20 cellular contexts compared by ENCODE assay signal in the genomic region with DNA sequence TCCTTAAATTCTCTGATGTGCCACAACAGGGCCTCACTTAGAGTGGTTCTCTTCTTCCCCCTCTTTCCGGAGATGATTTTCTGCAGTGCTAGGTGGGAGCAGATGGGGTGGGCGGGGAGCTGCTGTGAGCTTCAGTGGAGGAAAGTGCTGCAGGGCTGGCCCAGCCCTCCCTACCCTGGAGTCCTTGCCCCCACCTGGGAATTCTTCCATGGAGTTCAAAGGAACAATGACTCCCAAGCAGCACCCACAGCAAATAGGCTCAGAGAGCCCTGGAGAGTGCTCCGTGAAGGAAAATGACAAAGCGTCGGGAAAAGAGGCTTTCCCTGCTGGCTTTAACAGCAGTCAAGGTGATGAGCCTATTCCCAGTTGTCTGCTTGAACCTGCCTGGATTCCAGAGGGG. TPM values are rescaled to one million over a fixed set of nuclear protein-coding genes. Genes with fewer than 3 reads are reported as not detected.
DNase-seq lines count a peak whose midpoint lies in the region; ATAC-seq and TF ChIP-seq lines count a peak whose summit lies in the region.
"Had no signal": no experiment of that assay in that cellular context is flagged by ENCODE, and none has a peak within 500 bp of the region (broad histone marks: within the 10 kb centered on the region; RNA-seq: fewer than 3 reads in every experiment).

No MANE protein-coding gene starts in this region.

- H3K4me3 Mint-ChIP-seq in GM23338 (no peak overlapping the region), osteocyte (ENCODE audit: unreplicated experiment) (no peak overlapping the region)

- H3K36me3 ChIP-seq in GM23338 (ENCODE audit: insufficient read depth) = no peaks in the 10 kb centered on the region
- no peaks in the 10 kb centered on the region for H3K36me3 ChIP-seq in suprapubic skin
- H3K36me3 ChIP-seq: BE2C, SJCRH30 had no signal

- no peaks in the 10 kb centered on the region for H3F3A ChIP-seq in GM23338 (replicated peaks; ENCODE audit: low read depth)

- peaks cover 3% of the 10 kb centered on the region for H3K27me3 Mint-ChIP-seq in GM23338 (ENCODE audit: insufficient read depth, low read depth, poor library complexity)
- peaks cover 17% of the 10 kb centered on the region for H3K27me3 Mint-ChIP-seq in osteocyte (ENCODE audit: unreplicated experiment)

- no peaks in the 10 kb centered on the region for H3K9me3 ChIP-seq in suprapubic skin
- H3K9me3 ChIP-seq: BE2C, SJCRH30 had no signal

- H3K4me1 ChIP-seq in GM23338 (ENCODE audit: insufficient read depth) (no peaks in the 10 kb centered on the region), suprapubic skin (peaks cover 7% of the 10 kb centered on the region)
- H3K4me1 ChIP-seq: BE2C, SJCRH30 had no signal

- H3K4me1 Mint-ChIP-seq in GM23338 = no peaks in the 10 kb centered on the region
- no peaks in the 10 kb centered on the region for H3K4me1 Mint-ChIP-seq in osteocyte (ENCODE audit: unreplicated experiment)

- TF ChIP-seq CTCF in GM23338 (conservative IDR thresholded peaks at IDR 0.05; ENCODE audit: low read depth in 2 of 2) (no peak), osteocyte (IDR thresholded peaks at IDR 0.05) (no peak), suprapubic skin (IDR thresholded peaks at IDR 0.05) (no peak)

- H3K4me2 ChIP-seq in GM23338 = no peak overlapping the region

- TF ChIP-seq POLR2A in suprapubic skin (IDR thresholded peaks at IDR 0.05) = no peak

- H3K27ac Mint-ChIP-seq in GM23338 (no peak overlapping the region), osteocyte (ENCODE audit: unreplicated experiment) (no peak overlapping the region)

- H3K79me2 ChIP-seq in GM23338 (replicated peaks; ENCODE audit: insufficient read depth) = no peaks in the 10 kb centered on the region

- H3K27ac ChIP-seq in GM23338 (ENCODE audit: low read depth) (no peak overlapping the region), suprapubic skin (no peak overlapping the region)
- H3K27ac ChIP-seq: SJCRH30 had no signal

- H3K4me3 ChIP-seq in GM23338 = no peak overlapping the region
- H3K4me3 ChIP-seq in suprapubic skin = no peak overlapping the region
- H3K4me3 ChIP-seq: GM12878, SJCRH30 had no signal

- H3K36me3 Mint-ChIP-seq in GM23338 (ENCODE audit: low read depth) (no peaks in the 10 kb centered on the region), osteocyte (ENCODE audit: unreplicated experiment) (no peaks in the 10 kb centered on the region)

- H2AFZ ChIP-seq in GM23338 = no peak overlapping the region

- DNase-seq in GM23338 (ENCODE audit: low spot score) (no peak), NCI-H1694 treated with DMSO at 0.1 percent for 48 hours (lab: John Stamatoyannopoulos, UW) (peak; percentile 25), NCI-H82 treated with DMSO at 0.1 percent for 48 hours (lab: John Stamatoyannopoulos, UW; ENCODE audit: unreplicated experiment) (peak; percentile 1), osteocyte (ENCODE audit: extremely low spot score, unreplicated experiment) (peak; percentile 63), suprapubic skin (ENCODE audit: low spot score in 2 of 2) (no peak), DMS153 treated with DMSO at 0.1 percent for 48 hours (lab: John Stamatoyannopoulos, UW; ENCODE audit: unreplicated experiment) (no peak)
- DNase-seq: BE2C, DND-41, HCEC 1CT, KG1, NCI-H1092, NCI-H1436, NCI-H2029, NCI-H446, NCI-H748 treated with DMSO at 0.1 percent for 48 hours, SJCRH30, T-helper 1 cell had no signal

- no peaks in the 10 kb centered on the region for H4K20me1 ChIP-seq in GM23338 (replicated peaks; ENCODE audit: insufficient read depth)

- H3K9me2 ChIP-seq in GM23338 (ENCODE audit: insufficient read depth) = no peaks in the 10 kb centered on the region; the same call in 1 of the 2 replicates

- no peaks in the 10 kb centered on the region for H3K27me3 ChIP-seq in GM23338 (ENCODE audit: insufficient read depth)
- H3K27me3 ChIP-seq in suprapubic skin = peaks cover 10% of the 10 kb centered on the region
- H3K27me3 ChIP-seq: BE2C, SJCRH30 had no signal

- WGBS in suprapubic skin = 60% methylated on average over 5 of the region's 5 CpGs

- no peaks in the 10 kb centered on the region for H3K9me3 Mint-ChIP-seq in GM23338
- H3K9me3 Mint-ChIP-seq in osteocyte (ENCODE audit: unreplicated experiment) = no peaks in the 10 kb centered on the region

- TF ChIP-seq EP300 in suprapubic skin (IDR thresholded peaks at IDR 0.05) = no peak

- ATAC-seq in GM23338 (peak; percentile 35; the same call in 1 of the 3 replicates), GM21825 (IDR thresholded peaks at IDR 0.05; ENCODE audit: unreplicated experiment) (no peak)
- ATAC-seq: GM12878 had no signal

TF ChIP-seq in GM23338, 12 proteins besides CTCF, POLR2A, EP300 and RAD21 (continues in another document):
- TF ChIP-seq STAT1 (IDR thresholded peaks at IDR 0.05; ENCODE audit: unreplicated experiment) (no peak), POLR2AphosphoS5 (IDR thresholded peaks at IDR 0.05; ENCODE audit: low read depth) (no peak), CREB1 (CRISPR knock-in tag; IDR thresholded peaks at IDR 0.05; ENCODE audit: low read depth) (no peak), ZNF114 (CRISPR knock-in tag; IDR thresholded peaks at IDR 0.05) (no peak), NANOG (IDR thresholded peaks at IDR 0.05; ENCODE audit: borderline replicate concordance) (no peak), ZNF331 (CRISPR knock-in tag; IDR thresholded peaks at IDR 0.05; ENCODE audit: low read depth) (no peak), EZH2 (IDR thresholded peaks at IDR 0.05; ENCODE audit: low read depth, unreplicated experiment) (no peak), EZH2phosphoT487 (IDR thresholded peaks at IDR 0.05; ENCODE audit: unreplicated experiment) (no peak)
- TF ChIP-seq, protein P1, sequence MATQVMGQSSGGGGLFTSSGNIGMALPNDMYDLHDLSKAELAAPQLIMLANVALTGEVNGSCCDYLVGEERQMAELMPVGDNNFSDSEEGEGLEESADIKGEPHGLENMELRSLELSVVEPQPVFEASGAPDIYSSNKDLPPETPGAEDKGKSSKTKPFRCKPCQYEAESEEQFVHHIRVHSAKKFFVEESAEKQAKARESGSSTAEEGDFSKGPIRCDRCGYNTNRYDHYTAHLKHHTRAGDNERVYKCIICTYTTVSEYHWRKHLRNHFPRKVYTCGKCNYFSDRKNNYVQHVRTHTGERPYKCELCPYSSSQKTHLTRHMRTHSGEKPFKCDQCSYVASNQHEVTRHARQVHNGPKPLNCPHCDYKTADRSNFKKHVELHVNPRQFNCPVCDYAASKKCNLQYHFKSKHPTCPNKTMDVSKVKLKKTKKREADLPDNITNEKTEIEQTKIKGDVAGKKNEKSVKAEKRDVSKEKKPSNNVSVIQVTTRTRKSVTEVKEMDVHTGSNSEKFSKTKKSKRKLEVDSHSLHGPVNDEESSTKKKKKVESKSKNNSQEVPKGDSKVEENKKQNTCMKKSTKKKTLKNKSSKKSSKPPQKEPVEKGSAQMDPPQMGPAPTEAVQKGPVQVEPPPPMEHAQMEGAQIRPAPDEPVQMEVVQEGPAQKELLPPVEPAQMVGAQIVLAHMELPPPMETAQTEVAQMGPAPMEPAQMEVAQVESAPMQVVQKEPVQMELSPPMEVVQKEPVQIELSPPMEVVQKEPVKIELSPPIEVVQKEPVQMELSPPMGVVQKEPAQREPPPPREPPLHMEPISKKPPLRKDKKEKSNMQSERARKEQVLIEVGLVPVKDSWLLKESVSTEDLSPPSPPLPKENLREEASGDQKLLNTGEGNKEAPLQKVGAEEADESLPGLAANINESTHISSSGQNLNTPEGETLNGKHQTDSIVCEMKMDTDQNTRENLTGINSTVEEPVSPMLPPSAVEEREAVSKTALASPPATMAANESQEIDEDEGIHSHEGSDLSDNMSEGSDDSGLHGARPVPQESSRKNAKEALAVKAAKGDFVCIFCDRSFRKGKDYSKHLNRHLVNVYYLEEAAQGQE (IDR thresholded peaks at IDR 0.05; ENCODE audit: unreplicated experiment) = no peak
- TF ChIP-seq, protein P2, sequence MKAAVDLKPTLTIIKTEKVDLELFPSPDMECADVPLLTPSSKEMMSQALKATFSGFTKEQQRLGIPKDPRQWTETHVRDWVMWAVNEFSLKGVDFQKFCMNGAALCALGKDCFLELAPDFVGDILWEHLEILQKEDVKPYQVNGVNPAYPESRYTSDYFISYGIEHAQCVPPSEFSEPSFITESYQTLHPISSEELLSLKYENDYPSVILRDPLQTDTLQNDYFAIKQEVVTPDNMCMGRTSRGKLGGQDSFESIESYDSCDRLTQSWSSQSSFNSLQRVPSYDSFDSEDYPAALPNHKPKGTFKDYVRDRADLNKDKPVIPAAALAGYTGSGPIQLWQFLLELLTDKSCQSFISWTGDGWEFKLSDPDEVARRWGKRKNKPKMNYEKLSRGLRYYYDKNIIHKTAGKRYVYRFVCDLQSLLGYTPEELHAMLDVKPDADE (IDR thresholded peaks at IDR 0.05) = no peak

RNA-seq across cellular contexts. Expression of a gene that starts 28.8 kb away (rescaled TPM):
- 0.16 and 0.17 TPM in 2 replicates for total RNA-seq in GM23338 (2014; rRNA removed; shearing (Covaris generic))
- 0.23 TPM in 1 of 2 replicates, not detected in the other for polyA plus RNA-seq in GM23338 (2016; fragmentation: Nextera tagmentation; extraction: Ambion mirVana)
- total RNA-seq in osteocyte (not detected in 2 replicates), suprapubic skin (under 1 TPM in 3 of 4 donors, not detected in 1; 0.16 to 0.30 (median 0.18) TPM)
- total RNA-seq: GM12878, OCI-LY7, SJCRH30 had no signal
- polyA plus RNA-seq: GM12878 had no signal

Comparison
In these comparisons a context has a peak if more than half of its experiments do, and no peak if none do; other contexts are left out.
1. DNase-seq: peak in NCI-H1694 treated with DMSO at 0.1 percent for 48 hours (single experiment), NCI-H82 treated with DMSO at 0.1 percent for 48 hours (single experiment) and osteocyte (single experiment); none in GM23338 (single experiment), suprapubic skin (0 of 2) and DMS153 treated with DMSO at 0.1 percent for 48 hours (single experiment).